Comparison of ENCODE assay signal across 29 cellular contexts in genomic region chr18:58344080-58344670, GRCh38.
A peak's percentile ranks its signal among the peaks of the same experiment; 100 is the strongest.
DNase-seq lines count a peak whose midpoint lies in the region; ATAC-seq and TF ChIP-seq lines count a peak whose summit lies in the region.
"Had no signal": no experiment of that assay in that cellular context is flagged by ENCODE, and none has a peak within 500 bp of the region (broad histone marks: within the 10 kb centered on the region; RNA-seq: fewer than 3 reads in every experiment).

No MANE protein-coding gene starts in this region.

- H3K9ac ChIP-seq in HUES6 (ENCODE audit: low read length) (no peak overlapping the region), skeletal muscle tissue (ENCODE audit: low read depth in 1 of 3, low read length in 3 of 3) (peak overlapping the region in 1 of 3 donors; percentile 10)
- H3K9ac ChIP-seq: BLaER1, GM23248 had no signal

- no peaks in the 10 kb centered on the region for H3K27me3 ChIP-seq in HUES6 (ENCODE audit: control insufficient read depth, insufficient read depth, low read length)
- H3K27me3 ChIP-seq in ectodermal cell (ENCODE audit: control insufficient read depth, insufficient read depth, low read length, poor library complexity, severe bottlenecking), result no peaks in the 10 kb centered on the region
- no peaks in the 10 kb centered on the region for H3K27me3 ChIP-seq in skeletal muscle tissue (ENCODE audit: control insufficient read depth in 3 of 3, insufficient read depth in 3 of 3, low read length in 3 of 3)
- H3K27me3 ChIP-seq: BLaER1, transverse colon had no signal

- peaks cover 22% of the 10 kb centered on the region for H3K4me1 Mint-ChIP-seq in mesothelial cell of epicardium
- H3K4me1 Mint-ChIP-seq: activated naive CD8-positive, alpha-beta T cell treated with anti-CD3 and anti-CD28 coated beads, Interleukin-2, amount 50 U/mL, for 24 hours; stimulated activated effector memory CD8-positive, alpha-beta T cell treated with anti-CD3 and anti-CD28 coated beads, Interleukin-12 subunit alpha, Interleukin-12 subunit beta, amount 100 ng/mL, for 72 hours had no signal

- no peaks in the 10 kb centered on the region for H3K27me3 Mint-ChIP-seq in mesothelial cell of epicardium (ENCODE audit: low read depth)
- H3K27me3 Mint-ChIP-seq: activated naive CD8-positive, alpha-beta T cell treated with anti-CD3 and anti-CD28 coated beads, Interleukin-2, amount 50 U/mL, for 24 hours; dendritic cell treated with granulocyte-macrophage colony-stimulating factor and Interleukin-4, amounts not matched to agents 40 ng/mL and 50 ng/mL, for 4 days had no signal

- peak overlapping the region; percentile 84 for H3K27ac Mint-ChIP-seq in mesothelial cell of epicardium
- H3K27ac Mint-ChIP-seq: activated naive CD8-positive, alpha-beta T cell treated with anti-CD3 and anti-CD28 coated beads, Interleukin-2, amount 50 U/mL, for 24 hours; dendritic cell treated with granulocyte-macrophage colony-stimulating factor and Interleukin-4, amounts not matched to agents 40 ng/mL and 50 ng/mL, for 4 days; endodermal cell; stimulated activated effector memory CD8-positive, alpha-beta T cell treated with anti-CD3 and anti-CD28 coated beads, Interleukin-12 subunit alpha, Interleukin-12 subunit beta, amount 100 ng/mL, for 72 hours had no signal

- peaks cover 31% of the 10 kb centered on the region for H3K36me3 Mint-ChIP-seq in mesothelial cell of epicardium
- H3K36me3 Mint-ChIP-seq: stimulated activated effector memory CD8-positive, alpha-beta T cell treated with anti-CD3 and anti-CD28 coated beads, Interleukin-12 subunit alpha, Interleukin-12 subunit beta, amount 100 ng/mL, for 72 hours had no signal

- no peak for TF ChIP-seq CTCF in mesothelial cell of epicardium (IDR thresholded peaks at IDR 0.05; ENCODE audit: unreplicated experiment)

- peaks cover 53% of the 10 kb centered on the region for H3K4me1 ChIP-seq in HUES6 (ENCODE audit: control insufficient read depth, insufficient read depth, low read length)
- peaks cover 21% of the 10 kb centered on the region for H3K4me1 ChIP-seq in ectodermal cell (ENCODE audit: control insufficient read depth, insufficient read depth, low read length)
- H3K4me1 ChIP-seq in skeletal muscle tissue (ENCODE audit: control insufficient read depth in 3 of 3, insufficient read depth in 3 of 3, low read length in 3 of 3), result peaks cover 6 to 12% (median 8%) of the 10 kb centered on the region in 3 donors
- H3K4me1 ChIP-seq: transverse colon had no signal

- H3K36me3 ChIP-seq in HUES6 (ENCODE audit: control insufficient read depth, insufficient read depth, low read length) (peaks cover 12% of the 10 kb centered on the region), ectodermal cell (ENCODE audit: control insufficient read depth, insufficient read depth, low read length) (no peaks in the 10 kb centered on the region), skeletal muscle tissue (ENCODE audit: control insufficient read depth in 3 of 3, insufficient read depth in 3 of 3, low read length in 3 of 3) (peaks cover 0 to 6% (median 5%) of the 10 kb centered on the region in 3 donors)

- H3K27ac ChIP-seq in HUES6 (ENCODE audit: low read depth, low read length) (peak overlapping the region; percentile 83; the same call in 1 of the 2 replicates), ectodermal cell (ENCODE audit: insufficient read depth, low read depth, low read length, poor library complexity, severe bottlenecking) (peak overlapping the region; percentile 51), skeletal muscle tissue (ENCODE audit: low read depth, low read length) (no peak overlapping the region)
- H3K27ac ChIP-seq: BLaER1, GM23248, PC-9, transverse colon had no signal

- WGBS in ectodermal cell, 2 experiments, result 85 to 100% methylated on average over 2 to 3 of the region's 3 CpGs

- ATAC-seq in GM19467 (IDR thresholded peaks at IDR 0.05; ENCODE audit: unreplicated experiment) (no peak), HG02970 (IDR thresholded peaks at IDR 0.05; ENCODE audit: low FRiP score, unreplicated experiment) (no peak)
- ATAC-seq: activated naive CD8-positive, alpha-beta T cell treated with anti-CD3 and anti-CD28 coated beads, Interleukin-2, amount 50 U/mL, for 24 hours; esophagus mucosa; stimulated activated effector memory CD8-positive, alpha-beta T cell treated with anti-CD3 and anti-CD28 coated beads, Interleukin-12 subunit alpha, Interleukin-12 subunit beta, amount 100 ng/mL, for 72 hours had no signal

- H3K9me3 ChIP-seq in HUES6 (ENCODE audit: control insufficient read depth, insufficient read depth, low read depth, low read length) (no peaks in the 10 kb centered on the region), ectodermal cell (ENCODE audit: control insufficient read depth, low read length) (no peaks in the 10 kb centered on the region), skeletal muscle tissue (ENCODE audit: control insufficient read depth in 3 of 3, low read length in 3 of 3) (no peaks in the 10 kb centered on the region)
- H3K9me3 ChIP-seq: BLaER1, transverse colon had no signal

- no peak for DNase-seq in mesothelial cell of epicardium (ENCODE audit: low spot score in 2 of 2, unreplicated experiment in 2 of 2)
- no peak for DNase-seq in HK-2 (ENCODE audit: unreplicated experiment)
- DNase-seq: activated CD4-positive, alpha-beta T cell treated with anti-CD3 and anti-CD28 coated beads, Interleukin-2, amount 50 U/mL, for 48 hours; activated CD4-positive, CD25-positive, alpha-beta regulatory T cell treated with anti-CD3 and anti-CD28 coated beads, Interleukin-2, amount 50 U/mL, for 72 hours; activated naive CD4-positive, alpha-beta T cell; activated naive CD8-positive, alpha-beta T cell treated with anti-CD3 and anti-CD28 coated beads, Interleukin-2, amount 50 U/mL, for 24 hours; activated T-cell treated with anti-CD3 and anti-CD28 coated beads, Interleukin-2, amount 50 U/mL, for 48 hours; DMS153; endodermal cell; foreskin fibroblast; GM23248; KBM-7; mammary epithelial cell; NCI-H1105; NCI-H187 treated with DMSO at 0.1 percent for 48 hours; NCI-H2171 treated with DMSO at 0.1 percent for 48 hours; NCI-H526 treated with DMSO at 0.1 percent for 48 hours; NK-92 treated with Interleukin-12 subunit alpha and Interleukin-12 subunit beta, amount 100 ng/mL, for 24 hours; PC-9; transverse colon had no signal

- no peak overlapping the region for H3K4me3 Mint-ChIP-seq in mesothelial cell of epicardium
- H3K4me3 Mint-ChIP-seq: activated naive CD8-positive, alpha-beta T cell treated with anti-CD3 and anti-CD28 coated beads, Interleukin-2, amount 50 U/mL, for 24 hours; dendritic cell treated with granulocyte-macrophage colony-stimulating factor and Interleukin-4, amounts not matched to agents 40 ng/mL and 50 ng/mL, for 4 days; endodermal cell; stimulated activated effector memory CD8-positive, alpha-beta T cell treated with anti-CD3 and anti-CD28 coated beads, Interleukin-12 subunit alpha, Interleukin-12 subunit beta, amount 100 ng/mL, for 72 hours had no signal

- no peaks in the 10 kb centered on the region for H3K9me3 Mint-ChIP-seq in mesothelial cell of epicardium
- H3K9me3 Mint-ChIP-seq: activated naive CD8-positive, alpha-beta T cell treated with anti-CD3 and anti-CD28 coated beads, Interleukin-2, amount 50 U/mL, for 24 hours; dendritic cell treated with granulocyte-macrophage colony-stimulating factor and Interleukin-4, amounts not matched to agents 40 ng/mL and 50 ng/mL, for 4 days; endodermal cell; stimulated activated effector memory CD8-positive, alpha-beta T cell treated with anti-CD3 and anti-CD28 coated beads, Interleukin-12 subunit alpha, Interleukin-12 subunit beta, amount 100 ng/mL, for 72 hours had no signal

- H3K4me3 ChIP-seq in HUES6 (ENCODE audit: low read depth, low read length) (no peak overlapping the region), ectodermal cell (ENCODE audit: insufficient read depth, low read depth, low read length) (no peak overlapping the region), skeletal muscle tissue (ENCODE audit: low read length in 3 of 3) (peak overlapping the region in 2 of 3 donors; percentile 7 to 13)
- H3K4me3 ChIP-seq: BLaER1, GM23248, PC-9, transverse colon had no signal

Comparison
In these comparisons a context has a peak if more than half of its experiments do, and no peak if none do; other contexts are left out.
1. H3K4me3 ChIP-seq: peak in skeletal muscle tissue (2 of 3); none in HUES6 (single experiment) and ectodermal cell (single experiment).